ENCODE assay signal across 8 cellular contexts in genomic region chr4:74038161-74039064, GRCh38. TPM values are rescaled to one million over a fixed set of nuclear protein-coding genes. Genes with fewer than 3 reads are reported as not detected.
DNase-seq lines count a peak whose midpoint lies in the region; ATAC-seq, FAIRE-seq and TF ChIP-seq lines count a peak whose summit lies in the region.

Gene CXCL3 (minus strand): TSS chr4:74038689. CDS start chr4:74038611, 78 bp downstream.

- H3K79me2 ChIP-seq in H9 (ENCODE audit: insufficient read depth, low read length), result no peaks in the 10 kb centered on the region

- H3K36me3 ChIP-seq in pancreas, result no peaks in the 10 kb centered on the region

- no peak within 1 kb of the TSS for H2BK120ac ChIP-seq in H9 (ENCODE audit: low read depth, low read length, poor library complexity, severe bottlenecking)

- H3K4me1 ChIP-seq in H9 (ENCODE audit: insufficient read depth, low read length) (peaks cover 7% of the 10 kb centered on the region; the same call in 1 of the 2 replicates), pancreas (no peaks in the 10 kb centered on the region)

- peak within 1 kb of the TSS; percentile 14 for H2AFZ ChIP-seq in H9 (ENCODE audit: low read length)

- H3K14ac ChIP-seq in H9 (ENCODE audit: insufficient read depth, low read length), result no peak within 1 kb of the TSS; the same call in 1 of the 2 replicates

- H2BK5ac ChIP-seq in H9 (ENCODE audit: insufficient read length, low read length), result no peak within 1 kb of the TSS

- no peak within 1 kb of the TSS for H3T11ph ChIP-seq in H9 (ENCODE audit: low read length)

- DNase-seq in T-helper 1 cell, result no peak
- DNase-seq in H9, result peak; percentile 76
- DNase-seq in NCI-H69 (lab: John Stamatoyannopoulos, UW), result peak; percentile 6
- peak in 48 of 58 donors; percentile 3 to 59 (median 28) for DNase-seq in anterior cingulate cortex (lab: John Stamatoyannopoulos, UW)
- peak; percentile 82 for DNase-seq in left ventricle myocardium superior
- DNase-seq in pancreas, result peak; percentile 73 to 91 (median 84)
- no peak for DNase-seq in putamen (ENCODE audit: low spot score)

- H2AK5ac ChIP-seq in H9 (ENCODE audit: insufficient read length, low read length), result no peak within 1 kb of the TSS

- no peak within 1 kb of the TSS for H4K91ac ChIP-seq in H9 (ENCODE audit: insufficient read length, low read depth, low read length)

- no peaks in the 10 kb centered on the region for H4K20me1 ChIP-seq in H9 (ENCODE audit: control insufficient read depth, insufficient read depth, insufficient read length)

- no peak within 1 kb of the TSS for H4K8ac ChIP-seq in H9 (replicated peaks; ENCODE audit: insufficient read length, low read depth, low read length)

- peaks cover 5% of the 10 kb centered on the region for H3K23me2 ChIP-seq in H9 (ENCODE audit: insufficient read length, low read depth, low read length, poor library complexity, severe bottlenecking)

- H2BK15ac ChIP-seq in H9 (ENCODE audit: low read depth, low read length), result no peak within 1 kb of the TSS

- no peak within 1 kb of the TSS for H3K4ac ChIP-seq in H9 (ENCODE audit: low read depth, low read length)

- H3K27ac ChIP-seq in H9 (ENCODE audit: insufficient read length, low read depth, low read length) (no peak within 1 kb of the TSS), pancreas (peak within 1 kb of the TSS in 3 of 4 donors; percentile 1 to 79 (median 57))

- H3K9me3 Mint-ChIP-seq in T-helper 1 cell treated with Interleukin-12 subunit alpha and Interleukin-12 subunit beta and Interleukin-4 antibody, amounts not matched to agents 30 μg/mL and 1 μg/mL, for 36 hours, result no peaks in the 10 kb centered on the region
- no peaks in the 10 kb centered on the region for H3K9me3 Mint-ChIP-seq in H9

- H3K27me3 Mint-ChIP-seq in T-helper 1 cell treated with Interleukin-12 subunit alpha and Interleukin-12 subunit beta and Interleukin-4 antibody, amounts not matched to agents 30 μg/mL and 1 μg/mL, for 36 hours (ENCODE audit: low read depth), result peaks cover 59% of the 10 kb centered on the region
- peaks cover 12% of the 10 kb centered on the region for H3K27me3 Mint-ChIP-seq in H9 (ENCODE audit: low read depth)

- H3K9ac ChIP-seq in H9 (ENCODE audit: extremely low read depth, insufficient read length, low read length), result peak within 1 kb of the TSS; percentile 51

- H3K9me3 ChIP-seq in H9 (ENCODE audit: control insufficient read depth, low read depth, low read length), result no peaks in the 10 kb centered on the region
- no peaks in the 10 kb centered on the region for H3K9me3 ChIP-seq in pancreas

- intact Hi-C loops in left ventricle myocardium superior (cut with micrococcal nuclease), result loop anchor here (10.0 kb wide), 1 partner anchor 96 kb away; no protein-coding TSS in a partner anchor
- intact Hi-C loops in pancreas (cut with DNase I), result no loop called here

- no peaks in the 10 kb centered on the region for H3K36me3 Mint-ChIP-seq in T-helper 1 cell treated with Interleukin-12 subunit alpha and Interleukin-12 subunit beta and Interleukin-4 antibody, amounts not matched to agents 30 μg/mL and 1 μg/mL, for 36 hours (ENCODE audit: low read depth)
- peaks cover 0 to 2% (median 0%) of the 10 kb centered on the region in 3 experiments; a peak in 1 of 7 replicates for H3K36me3 Mint-ChIP-seq in H9 (ENCODE audit: insufficient read depth in 1 of 3, low read depth in 3 of 3)

- peak within 1 kb of the TSS; percentile 79 for H3K4me2 ChIP-seq in H9 (ENCODE audit: insufficient read depth, insufficient read length, low read length)

- H2BK20ac ChIP-seq in H9 (ENCODE audit: low read depth, low read length, poor library complexity, severe bottlenecking), result no peak within 1 kb of the TSS

- ATAC-seq in left ventricle myocardium superior, result peak; percentile 96
- peak; percentile 91 to 96 (median 94) for ATAC-seq in pancreas

- no peak within 1 kb of the TSS for H3K27ac Mint-ChIP-seq in T-helper 1 cell treated with Interleukin-12 subunit alpha and Interleukin-12 subunit beta and Interleukin-4 antibody, amounts not matched to agents 30 μg/mL and 1 μg/mL, for 36 hours
- peak within 1 kb of the TSS; percentile 27 to 96 (median 43); a peak in 5 of 7 replicates for H3K27ac Mint-ChIP-seq in H9

- H3K79me1 ChIP-seq in H9 (ENCODE audit: insufficient read depth, low read depth, low read length, poor library complexity, severe bottlenecking), result no peaks in the 10 kb centered on the region

- no peaks in the 10 kb centered on the region for H3K27me3 ChIP-seq in H9 (ENCODE audit: insufficient read depth, low read length)
- H3K27me3 ChIP-seq in pancreas, result no peaks in the 10 kb centered on the region

- H2BK12ac ChIP-seq in H9 (ENCODE audit: insufficient read length, low read depth, low read length), result no peak within 1 kb of the TSS

- no peak within 1 kb of the TSS for H3K56ac ChIP-seq in H9 (ENCODE audit: insufficient read length, low read depth, low read length)

- TF ChIP-seq CTCF in H9 (conservative IDR thresholded peaks at IDR 0.05) (peak; percentile 56; the same call in 2 of the 3 replicates), pancreas (IDR thresholded peaks at IDR 0.05) (peak in 3 of 4 donors; percentile 13 to 31 (median 19))

- no peak within 1 kb of the TSS for H3K23ac ChIP-seq in H9 (ENCODE audit: insufficient read length, low read depth, low read length)

- WGBS in H9 (ENCODE audit: extremely low coverage, insufficient read length, low lambda C conversion rate), result no CpG with 5 or more reads among the region's 71 CpGs
- WGBS in pancreas, 2 donors, result 1% methylated on average over 53 to 67 of the region's 71 CpGs

- peak within 1 kb of the TSS; percentile 83 for H3K4me3 Mint-ChIP-seq in T-helper 1 cell treated with Interleukin-12 subunit alpha and Interleukin-12 subunit beta and Interleukin-4 antibody, amounts not matched to agents 30 μg/mL and 1 μg/mL, for 36 hours
- peak within 1 kb of the TSS; percentile 78 to 94 for H3K4me3 Mint-ChIP-seq in H9

- peak within 1 kb of the TSS; percentile 57 to 70 (median 64) for H3K4me3 ChIP-seq in pancreas

- H4K5ac ChIP-seq in H9 (ENCODE audit: insufficient read length, low read depth, low read length), result no peak within 1 kb of the TSS

- no peak for FAIRE-seq in pancreas (lab: Jason Lieb, UNC)

- no peak within 1 kb of the TSS for H3K18ac ChIP-seq in H9 (ENCODE audit: insufficient read length, low read depth, low read length)

- H3K4me1 Mint-ChIP-seq in T-helper 1 cell treated with Interleukin-12 subunit alpha and Interleukin-12 subunit beta and Interleukin-4 antibody, amounts not matched to agents 30 μg/mL and 1 μg/mL, for 36 hours (ENCODE audit: low read depth), result peaks cover 8% of the 10 kb centered on the region
- H3K4me1 Mint-ChIP-seq in H9, result peaks cover 24 to 32% of the 10 kb centered on the region in 2 experiments

RNA-seq across cellular contexts. Expression of gene CXCL3, which starts in this region (rescaled TPM):
- 3.7 and 4.4 TPM in 2 replicates for total RNA-seq in H9 (2021)
- 1.3 TPM for total RNA-seq in left ventricle myocardium superior
- total RNA-seq in pancreas, result 1 to 10 TPM in 3 of 6 donors, under 1 TPM in 3; 0.60 to 7.3 (median 1.3) TPM
- 1 to 10 TPM; 2.2 to 2.5 TPM for polyA plus RNA-seq in pancreas

Comparison
In these comparisons a context has a peak if more than half of its experiments do, and no peak if none do; other contexts are left out.
1. DNase-seq: peak in H9 (single experiment), NCI-H69 (single experiment), anterior cingulate cortex (48 of 58), left ventricle myocardium superior (single experiment) and pancreas (6 of 6); none in T-helper 1 cell (0 of 5) and putamen (single experiment).